Comparison of ENCODE assay signal across 8 cellular contexts in genomic region chr19:10870955-10871603, GRCh38. TPM values are rescaled to one million over a fixed set of nuclear protein-coding genes. Genes with fewer than 3 reads are reported as not detected.
DNase-seq lines count a peak whose midpoint lies in the region; ATAC-seq and TF ChIP-seq lines count a peak whose summit lies in the region.

Gene CARM1 (plus strand): TSS chr19:10871553. CDS start chr19:10871703, 150 bp downstream.

- BruUV-seq in IMR-90 (replicated peaks; lab: Mats Ljungman, UMichigan) = no TSS peak

- H3K27me3 Mint-ChIP-seq in endothelial cell (ENCODE audit: unreplicated experiment) = peaks cover 19% of the 10 kb centered on the region

- H3K36me3 ChIP-seq in IMR-90 (ENCODE audit: control insufficient read depth, insufficient read depth, low read length) (no peaks in the 10 kb centered on the region), OCI-LY3 (replicated peaks; ENCODE audit: low read depth, low read length) (peaks cover 3% of the 10 kb centered on the region)

- dilution Hi-C loops in IMR-90 (cut with HindIII; ENCODE audit: low sequenced_read_pairs, unreplicated experiment) = no loop called here

- POLR2A ChIA-PET in IMR-90 (lab: Charles Lee; ENCODE audit: unreplicated experiment) = no interaction called here

- H3K4ac ChIP-seq in IMR-90 (ENCODE audit: low read depth, low read length) = peak within 1 kb of the TSS; percentile 86

- TF ChIP-seq CTCF in IMR-90 (conservative IDR thresholded peaks at IDR 0.05; ENCODE audit: low read depth, low read length) (peak; percentile 94), OCI-LY3 (IDR thresholded peaks at IDR 0.05; ENCODE audit: low read depth, low read length) (peak; percentile 50), endothelial cell (IDR thresholded peaks at IDR 0.05; ENCODE audit: unreplicated experiment) (peak; percentile 68)

- H2BK15ac ChIP-seq in IMR-90 (ENCODE audit: low read depth, low read length) = peak within 1 kb of the TSS; percentile 3; the same call in 2 of the 3 replicates

- peak within 1 kb of the TSS; percentile 95 for H2AFZ ChIP-seq in IMR-90 (replicated peaks; ENCODE audit: low read length, poor library complexity)
- H2AFZ ChIP-seq in OCI-LY3 (ENCODE audit: low read depth, low read length) = peak within 1 kb of the TSS; percentile 21; the same call in 1 of the 2 replicates

- H2AK9ac ChIP-seq in IMR-90 (replicated peaks; ENCODE audit: low read depth, low read length, poor library complexity) = peak within 1 kb of the TSS; percentile 97

- H3K4me3 ChIP-seq in IMR-90 (ENCODE audit: insufficient read depth, low read depth, low read length) (peak within 1 kb of the TSS; percentile 97), OCI-LY3 (ENCODE audit: low read length) (peak within 1 kb of the TSS; percentile 87)

- H3K14ac ChIP-seq in IMR-90 (replicated peaks; ENCODE audit: low read depth, low read length) = peak within 1 kb of the TSS; percentile 90

- H2BK5ac ChIP-seq in IMR-90 (ENCODE audit: low read depth, low read length, poor library complexity, severe bottlenecking) = peak within 1 kb of the TSS; percentile 96

- peak within 1 kb of the TSS; percentile 82 for H4K91ac ChIP-seq in IMR-90 (ENCODE audit: insufficient read depth, low read depth, low read length)

- CTCF ChIA-PET in IMR-90 (lab: Yijun Ruan, JAX) = interaction anchor here (0.5 to 1.5 kb wide), 11 partner anchors 9 to 259 kb away, joined by 3 to 9 read pairs (median 5); no protein-coding TSS in a partner anchor

- H3K9me3 Mint-ChIP-seq in endothelial cell (ENCODE audit: unreplicated experiment) = no peaks in the 10 kb centered on the region

- H3K27me3 ChIP-seq in IMR-90 (ENCODE audit: control insufficient read depth, insufficient read depth, low read length) (no peaks in the 10 kb centered on the region), OCI-LY3 (ENCODE audit: low read depth, low read length) (no peaks in the 10 kb centered on the region)

- H3K79me2 ChIP-seq in OCI-LY3 (ENCODE audit: low read length) = peaks cover 45% of the 10 kb centered on the region

- H4K20me1 ChIP-seq in IMR-90 (ENCODE audit: insufficient read depth, low read length) = peaks cover 19% of the 10 kb centered on the region; the same call in 1 of the 2 replicates
- H4K20me1 ChIP-seq in OCI-LY3 (ENCODE audit: insufficient read depth, low read length) = 0 out of 2 replicates have a peak, but pooled peaks cover 2% of the 10 kb centered on the region

- H3K56ac ChIP-seq in IMR-90 (ENCODE audit: extremely low read depth, insufficient read depth, low read length) = peak within 1 kb of the TSS; percentile 26

- H3K4me3 Mint-ChIP-seq in endothelial cell (ENCODE audit: unreplicated experiment) = peak within 1 kb of the TSS; percentile 98

- TF ChIP-seq RAD21 in IMR-90 (IDR thresholded peaks at IDR 0.05; ENCODE audit: low read length) = peak; percentile 59

- peak within 1 kb of the TSS; percentile 87 for H3K23ac ChIP-seq in IMR-90 (ENCODE audit: low read depth, low read length)

- H2BK20ac ChIP-seq in IMR-90 (ENCODE audit: low read depth, low read length) = peak within 1 kb of the TSS; percentile 7; the same call in 1 of the 2 replicates

- H2AK5ac ChIP-seq in IMR-90 (ENCODE audit: low read depth, low read length) = peak within 1 kb of the TSS; percentile 89

- no peak for TF ChIP-seq POLR2A in IMR-90 (IDR thresholded peaks at IDR 0.05; ENCODE audit: low read depth, low read length)

- H3K18ac ChIP-seq in IMR-90 (ENCODE audit: low read depth, low read length) = peak within 1 kb of the TSS; percentile 84

- H3K27ac ChIP-seq in IMR-90 (ENCODE audit: insufficient read depth, low read length) = peak within 1 kb of the TSS; percentile 89
- H3K27ac ChIP-seq in OCI-LY3 (ENCODE audit: low read length) = peak within 1 kb of the TSS; percentile 64

- DNase-seq in DMS 273 treated with DMSO at 0.1 percent for 48 hours (lab: John Stamatoyannopoulos, UW) (peak; percentile 89), IMR-90 (peak; percentile 97), endothelial cell (ENCODE audit: low spot score) (peak; percentile 100), middle frontal gyrus (ENCODE audit: extremely low spot score, low spot score) (peak; percentile 96)
- peak; percentile 99 for DNase-seq in activated CD8-positive, alpha-beta memory T cell treated with anti-CD3 and anti-CD28 coated beads, Interleukin-2, amount 50 U/mL, for 48 hours
- DNase-seq in stimulated activated CD8-positive, alpha-beta memory T cell treated with anti-CD3 and anti-CD28 coated beads, Interleukin-2, amount 100 ng/mL, for 1 hour (ENCODE audit: low read depth in 2 of 2) = peak; percentile 97 to 98

- H2BK120ac ChIP-seq in IMR-90 (ENCODE audit: low read depth, low read length) = peak within 1 kb of the TSS; percentile 44

- in situ Hi-C loops in IMR-90 (cut with MboI; ENCODE audit: low sequenced_read_pairs) = no loop called here

- H3K9ac ChIP-seq in IMR-90 (ENCODE audit: low read depth, low read length) (peak within 1 kb of the TSS; percentile 93), OCI-LY3 (ENCODE audit: low read length) (peak within 1 kb of the TSS; percentile 89)

- peaks cover 6% of the 10 kb centered on the region for H3K4me1 ChIP-seq in IMR-90 (ENCODE audit: control insufficient read depth, insufficient read depth, low read length)
- peaks cover 53% of the 10 kb centered on the region for H3K4me1 ChIP-seq in OCI-LY3 (ENCODE audit: low read length)

- H3K79me1 ChIP-seq in IMR-90 (ENCODE audit: low read depth in 1 of 2, low read length in 2 of 2) = peaks cover 13 to 39% of the 10 kb centered on the region in 2 experiments

- H3K9me3 ChIP-seq in IMR-90 (ENCODE audit: control insufficient read depth, insufficient read depth, low read length) (no peaks in the 10 kb centered on the region), OCI-LY3 (ENCODE audit: insufficient read depth, low read length) (no peaks in the 10 kb centered on the region)

- WGBS in IMR-90 (ENCODE audit: extremely low coverage in 2 of 2, insufficient read length in 1 of 2), 2 experiments = 1% methylated on average over 33 of the region's 99 CpGs; no CpG with 5 or more reads in 1 of the 2 experiments

- H3K27ac Mint-ChIP-seq in endothelial cell (ENCODE audit: unreplicated experiment) = peak within 1 kb of the TSS; percentile 81

- H3K36me3 Mint-ChIP-seq in endothelial cell (ENCODE audit: low read depth, unreplicated experiment) = peaks cover 3% of the 10 kb centered on the region

- peaks cover 7% of the 10 kb centered on the region for H3K9me1 ChIP-seq in IMR-90 (ENCODE audit: insufficient read depth, low read length)

- peaks cover 6% of the 10 kb centered on the region for H3K4me1 Mint-ChIP-seq in endothelial cell (ENCODE audit: unreplicated experiment)

- peak within 1 kb of the TSS; percentile 81 to 95 for H4K8ac ChIP-seq in IMR-90 (ENCODE audit: low read depth in 2 of 2, low read length in 2 of 2)

- peak within 1 kb of the TSS; percentile 93 for H3K4me2 ChIP-seq in IMR-90 (ENCODE audit: low read depth, low read length)
- H3K4me2 ChIP-seq in OCI-LY3 (ENCODE audit: low read length) = peak within 1 kb of the TSS; percentile 92

- intact Hi-C loops in IMR-90 (cut with micrococcal nuclease) = loop anchor here (5.0 kb wide), 1 partner anchor 56 kb away; the partner anchor contains the start of genes TIMM29 and YIPF2

- ATAC-seq in GM21528 (IDR thresholded peaks at IDR 0.05; ENCODE audit: low FRiP score, unreplicated experiment) (peak; percentile 68), IMR-90 (ENCODE audit: low read depth) (peak; percentile 93)

- peak within 1 kb of the TSS; percentile 98 for H4K5ac ChIP-seq in IMR-90 (ENCODE audit: low read depth, low read length)

TF ChIP-seq in IMR-90, 13 proteins besides CTCF, POLR2A, EP300 and RAD21:
- TF ChIP-seq MAFK (IDR thresholded peaks at IDR 0.05; ENCODE audit: low read depth, low read length) = no peak
- TF ChIP-seq ELK1 (IDR thresholded peaks at IDR 0.05; ENCODE audit: borderline replicate concordance, low read depth, low read length) = no peak
- TF ChIP-seq CEBPB (IDR thresholded peaks at IDR 0.05; ENCODE audit: low read depth, low read length) = no peak
- no peak for TF ChIP-seq RFX5 (IDR thresholded peaks at IDR 0.05; ENCODE audit: low read depth, low read length)
- peak; percentile 85; the same call in 1 of the 2 replicates for TF ChIP-seq MAZ (IDR thresholded peaks at IDR 0.05; ENCODE audit: borderline replicate concordance, low read depth, low read length)
- TF ChIP-seq SMC3 (IDR thresholded peaks at IDR 0.05; ENCODE audit: low read depth, low read length) = peak; percentile 58
- no peak for TF ChIP-seq NFE2L2 (IDR thresholded peaks at IDR 0.05; ENCODE audit: low read depth, low read length)
- TF ChIP-seq CHD1 (IDR thresholded peaks at IDR 0.05; ENCODE audit: low read depth, low read length) = no peak
- TF ChIP-seq RCOR1 (IDR thresholded peaks at IDR 0.05; ENCODE audit: insufficient replicate concordance, low read length) = no peak
- peak; percentile 62; the same call in 1 of the 2 replicates for TF ChIP-seq MXI1 (IDR thresholded peaks at IDR 0.05; ENCODE audit: borderline replicate concordance, low read depth, low read length)
- TF ChIP-seq FOS (IDR thresholded peaks at IDR 0.05; ENCODE audit: low read depth, low read length) = no peak
- 0 out of 2 replicates have a peak, but pooled peaks have one; percentile 14 for TF ChIP-seq BHLHE40 (IDR thresholded peaks at IDR 0.05; ENCODE audit: low read depth, low read length)
- TF ChIP-seq, protein P1, sequence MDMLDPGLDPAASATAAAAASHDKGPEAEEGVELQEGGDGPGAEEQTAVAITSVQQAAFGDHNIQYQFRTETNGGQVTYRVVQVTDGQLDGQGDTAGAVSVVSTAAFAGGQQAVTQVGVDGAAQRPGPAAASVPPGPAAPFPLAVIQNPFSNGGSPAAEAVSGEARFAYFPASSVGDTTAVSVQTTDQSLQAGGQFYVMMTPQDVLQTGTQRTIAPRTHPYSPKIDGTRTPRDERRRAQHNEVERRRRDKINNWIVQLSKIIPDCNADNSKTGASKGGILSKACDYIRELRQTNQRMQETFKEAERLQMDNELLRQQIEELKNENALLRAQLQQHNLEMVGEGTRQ (IDR thresholded peaks at IDR 0.05; ENCODE audit: low read depth, low read length) = peak; percentile 54; the same call in 1 of the 2 replicates

RNA-seq across cellular contexts. Expression of gene CARM1, which starts in this region (rescaled TPM):
- total RNA-seq in IMR-90 (2012; rRNA removed) = 17.2 and 20.3 TPM in 2 replicates
- 67.1 and 72.1 TPM in 2 replicates for polyA plus RNA-seq in IMR-90 (2012; rRNA removed)
- polyA plus RNA-seq in IMR-90 (2012; cell fraction: cytosol; rRNA removed) = 48.1 and 93.2 TPM in 2 replicates
- 66.7 and 125 TPM in 2 replicates for polyA plus RNA-seq in IMR-90 (2012; cell fraction: nucleus; rRNA removed; ENCODE audit: low replicate concordance)
- 63.2 TPM for total RNA-seq in endothelial cell (ENCODE audit: unreplicated experiment)

Comparison
In these comparisons a context has a peak if more than half of its experiments do, and no peak if none do; other contexts are left out.
1. Peak in every context shown above with its lines: DNase-seq, ATAC-seq, H3K4me3 ChIP-seq and H3K27ac ChIP-seq.